In genomic region chr1:2337501-2337900, GRCh38 we compare ENCODE assay signal across 8 cellular contexts.
"Had no signal": no experiment of that assay in that cellular context is flagged by ENCODE, and none has a peak within 500 bp of the region (broad histone marks: within the 10 kb centered on the region; RNA-seq: fewer than 3 reads in every experiment).

No MANE protein-coding gene starts in this region.

- ATAC-seq: GM12878 had no signal

- DNase-seq: GDM1, GF-D8 had no signal

- H3K4me3 ChIP-seq: GM12878 had no signal

- FAIRE-seq: G401.6, GM12878, GM12891, GM12892, GM18507, GM19239 had no signal
